In genomic region chr1:206814716-206815341, GRCh38 we compare ENCODE assay signal across 9 cellular contexts. TPM values are rescaled to one million over a fixed set of nuclear protein-coding genes. Genes with fewer than 3 reads are reported as not detected.
DNase-seq lines count a peak whose midpoint lies in the region; ATAC-seq and TF ChIP-seq lines count a peak whose summit lies in the region.
"Had no signal": no experiment of that assay in that cellular context is flagged by ENCODE, and none has a peak within 500 bp of the region (broad histone marks: within the 10 kb centered on the region; RNA-seq: fewer than 3 reads in every experiment).

No MANE protein-coding gene starts in this region.

- TF ChIP-seq CTCF in BJ (IDR thresholded peaks at IDR 0.05; ENCODE audit: insufficient read depth, low read depth, low read length) = no peak

- no peak for TF ChIP-seq RAD21 in Ishikawa (IDR thresholded peaks at IDR 0.05; ENCODE audit: low read depth)

- H3K9me3 ChIP-seq in CD8-positive, alpha-beta memory T cell (ENCODE audit: low read length) = no peaks in the 10 kb centered on the region

- H3K27me3 ChIP-seq in BJ (ENCODE audit: control insufficient read depth, insufficient read depth, low read length) = no peaks in the 10 kb centered on the region
- H3K27me3 ChIP-seq in CD8-positive, alpha-beta memory T cell (ENCODE audit: insufficient read depth, low read length, poor library complexity, severe bottlenecking) = no peaks in the 10 kb centered on the region

- no peak overlapping the region for H3K4me3 ChIP-seq in BJ (ENCODE audit: low read depth, low read length)
- H3K4me3 ChIP-seq in CD8-positive, alpha-beta memory T cell (ENCODE audit: low read length) = no peak overlapping the region

- TF ChIP-seq EP300 in Ishikawa (IDR thresholded peaks at IDR 0.05; ENCODE audit: borderline replicate concordance) = no peak

- H3K36me3 Mint-ChIP-seq in T-cell = peaks cover 7% of the 10 kb centered on the region
- H3K36me3 Mint-ChIP-seq in CD8-positive, alpha-beta memory T cell = peaks cover 0 to 15% (median 0%) of the 10 kb centered on the region in 3 donors
- H3K36me3 Mint-ChIP-seq in activated naive CD8-positive, alpha-beta T cell treated with anti-CD3 and anti-CD28 coated beads, Interleukin-2, amount 50 U/mL, for 24 hours (ENCODE audit: low read depth) = peaks cover 2% of the 10 kb centered on the region
- H3K36me3 Mint-ChIP-seq: natural killer cell had no signal

- H3K27ac ChIP-seq in CD8-positive, alpha-beta memory T cell (ENCODE audit: low read depth, low read length) = no peak overlapping the region

- H3K27ac Mint-ChIP-seq in T-cell = peak overlapping the region; percentile 4 to 11
- H3K27ac Mint-ChIP-seq in CD8-positive, alpha-beta memory T cell = peak overlapping the region in 2 of 8 donors; percentile 12 to 54
- no peak overlapping the region for H3K27ac Mint-ChIP-seq in activated naive CD8-positive, alpha-beta T cell treated with anti-CD3 and anti-CD28 coated beads, Interleukin-2, amount 50 U/mL, for 24 hours
- H3K27ac Mint-ChIP-seq: natural killer cell had no signal

- no peak for ATAC-seq in T-cell (replicated peaks in 1 of 4)
- peak; percentile 63 for ATAC-seq in left ventricle myocardium superior
- ATAC-seq in activated naive CD8-positive, alpha-beta T cell treated with anti-CD3 and anti-CD28 coated beads, Interleukin-2, amount 50 U/mL, for 24 hours = no peak
- ATAC-seq: natural killer cell had no signal

- H3K36me3 ChIP-seq in BJ (ENCODE audit: control insufficient read depth, insufficient read depth, low read length) = no peaks in the 10 kb centered on the region
- no peaks in the 10 kb centered on the region for H3K36me3 ChIP-seq in CD8-positive, alpha-beta memory T cell (ENCODE audit: insufficient read depth, low read length)

- peaks cover 12% of the 10 kb centered on the region for H3K4me1 ChIP-seq in CD8-positive, alpha-beta memory T cell (ENCODE audit: insufficient read depth, low read length)

- H3K9me3 Mint-ChIP-seq in T-cell = peaks cover 3 to 14% (median 3%) of the 10 kb centered on the region in 3 donors
- peaks cover 0 to 3% (median 2%) of the 10 kb centered on the region in 5 donors for H3K9me3 Mint-ChIP-seq in CD8-positive, alpha-beta memory T cell
- H3K9me3 Mint-ChIP-seq in activated naive CD8-positive, alpha-beta T cell treated with anti-CD3 and anti-CD28 coated beads, Interleukin-2, amount 50 U/mL, for 24 hours = peaks cover 16% of the 10 kb centered on the region

- CTCF ChIA-PET in BJ (lab: Yijun Ruan, JAX) = interaction anchor here (1.1 to 2.1 kb wide), 3 partner anchors 94 to 101 kb away, joined by 3 to 6 read pairs (median 5); no protein-coding TSS in a partner anchor
- CTCF ChIA-PET in T-cell (lab: Charles Lee) = interaction anchor here in 1 of 2 donors (0.6 kb wide), 1 partner anchor 30 kb away, joined by 5 read pairs; no protein-coding TSS in a partner anchor
- CTCF ChIA-PET in CD8-positive, alpha-beta memory T cell (lab: Charles Lee) = interaction anchor here (1.1 kb wide), 1 partner anchor 80 kb away, joined by 5 read pairs; no protein-coding TSS in a partner anchor

- intact Hi-C loops in left ventricle myocardium superior (cut with micrococcal nuclease) = no loop called here

- POLR2A ChIA-PET in BJ (lab: Charles Lee) (no interaction called here), T-cell (lab: Charles Lee) (interaction anchor here in 1 of 2 donors (0.6 kb wide), 1 partner anchor 69 kb away, joined by 3 read pairs; no protein-coding TSS in a partner anchor)
- POLR2A ChIA-PET in CD8-positive, alpha-beta memory T cell (lab: Charles Lee) = interaction anchor here (0.5 to 1.8 kb wide), 2 partner anchors 11 to 156 kb away, joined by 3 to 5 read pairs; no protein-coding TSS in a partner anchor

- H3K4me3 Mint-ChIP-seq in T-cell = no peak overlapping the region
- H3K4me3 Mint-ChIP-seq in CD8-positive, alpha-beta memory T cell = no peak overlapping the region
- H3K4me3 Mint-ChIP-seq in activated naive CD8-positive, alpha-beta T cell treated with anti-CD3 and anti-CD28 coated beads, Interleukin-2, amount 50 U/mL, for 24 hours = no peak overlapping the region
- H3K4me3 Mint-ChIP-seq: natural killer cell had no signal

- DNase-seq in BJ (ENCODE audit: low read depth) (peak; percentile 40), T-cell (no peak), left ventricle myocardium superior (peak; percentile 45), occipital lobe (lab: John Stamatoyannopoulos, UW) (no peak)
- DNase-seq in CD8-positive, alpha-beta memory T cell = no peak
- DNase-seq in activated naive CD8-positive, alpha-beta T cell treated with anti-CD3 and anti-CD28 coated beads, Interleukin-2, amount 50 U/mL, for 24 hours = no peak
- DNase-seq in activated CD8-positive, alpha-beta memory T cell treated with anti-CD3 and anti-CD28 coated beads, Interleukin-2, amount 50 U/mL, for 4 hours = no peak
- DNase-seq: natural killer cell had no signal

- no peaks in the 10 kb centered on the region for H3K27me3 Mint-ChIP-seq in T-cell
- no peaks in the 10 kb centered on the region for H3K27me3 Mint-ChIP-seq in CD8-positive, alpha-beta memory T cell
- no peaks in the 10 kb centered on the region for H3K27me3 Mint-ChIP-seq in activated naive CD8-positive, alpha-beta T cell treated with anti-CD3 and anti-CD28 coated beads, Interleukin-2, amount 50 U/mL, for 24 hours

- peaks cover 29 to 39% (median 31%) of the 10 kb centered on the region in 3 donors for H3K4me1 Mint-ChIP-seq in T-cell
- peaks cover 19 to 28% (median 24%) of the 10 kb centered on the region in 3 donors for H3K4me1 Mint-ChIP-seq in CD8-positive, alpha-beta memory T cell
- H3K4me1 Mint-ChIP-seq in activated naive CD8-positive, alpha-beta T cell treated with anti-CD3 and anti-CD28 coated beads, Interleukin-2, amount 50 U/mL, for 24 hours = peaks cover 36% of the 10 kb centered on the region

TF ChIP-seq in Ishikawa, 13 proteins besides CTCF, POLR2A, EP300 and RAD21:
- TF ChIP-seq NFIC (IDR thresholded peaks at IDR 0.05) (peak; percentile 47; the same call in 1 of the 2 replicates), YY1 (IDR thresholded peaks at IDR 0.05; ENCODE audit: low read depth) (no peak)

RNA-seq across cellular contexts. Expression of gene IL10, which starts 42.5 kb away (rescaled TPM):
- polyA plus RNA-seq in BJ (2011; rRNA removed) = not detected in 2 replicates
- polyA minus RNA-seq in BJ (2011; rRNA and poly(A)+ RNA removed) = not detected in 2 replicates
- total RNA-seq in T-cell = 1 to 10 TPM in 1 of 5 donors, under 1 TPM in 2, not detected in 2; 0.19 to 1.1 (median 0.26) TPM
- 0.37 TPM for total RNA-seq in left ventricle myocardium superior
- total RNA-seq in CD8-positive, alpha-beta memory T cell = 1 to 10 TPM; 7.6 TPM
- polyA plus RNA-seq in CD8-positive, alpha-beta memory T cell = 0.33 TPM
- total RNA-seq in occipital lobe = not detected

RNA-seq across cellular contexts. Expression of gene IL19, which starts 44.3 kb away (rescaled TPM):
- not detected in 2 replicates for polyA plus RNA-seq in BJ (2011; rRNA removed)
- polyA minus RNA-seq in BJ (2011; rRNA and poly(A)+ RNA removed) = not detected in 2 replicates
- total RNA-seq in T-cell (not detected), left ventricle myocardium superior (not detected), occipital lobe (not detected)
- total RNA-seq in CD8-positive, alpha-beta memory T cell = not detected
- not detected for polyA plus RNA-seq in CD8-positive, alpha-beta memory T cell
- total RNA-seq: natural killer cell had no signal

RNA-seq across cellular contexts. Expression of gene IL20, which starts 50.6 kb away (rescaled TPM):
- polyA plus RNA-seq in BJ (2011; rRNA removed) = not detected in 2 replicates
- polyA minus RNA-seq in BJ (2011; rRNA and poly(A)+ RNA removed) = not detected in 2 replicates
- total RNA-seq in T-cell = not detected
- not detected for total RNA-seq in left ventricle myocardium superior
- not detected for total RNA-seq in CD8-positive, alpha-beta memory T cell
- polyA plus RNA-seq in CD8-positive, alpha-beta memory T cell = not detected
- total RNA-seq in occipital lobe = 0.47 TPM
- total RNA-seq: natural killer cell had no signal

Comparison
In these comparisons a context has a peak if more than half of its experiments do, and no peak if none do; other contexts are left out.
1. DNase-seq: peak in BJ (single experiment) and left ventricle myocardium superior (single experiment); none in T-cell (0 of 34), CD8-positive, alpha-beta memory T cell (0 of 5), activated naive CD8-positive, alpha-beta T cell treated with anti-CD3 and anti-CD28 coated beads, Interleukin-2, amount 50 U/mL, for 24 hours (single experiment), occipital lobe (single experiment) and activated CD8-positive, alpha-beta memory T cell treated with anti-CD3 and anti-CD28 coated beads, Interleukin-2, amount 50 U/mL, for 4 hours (single experiment).